In the genomic region with DNA sequence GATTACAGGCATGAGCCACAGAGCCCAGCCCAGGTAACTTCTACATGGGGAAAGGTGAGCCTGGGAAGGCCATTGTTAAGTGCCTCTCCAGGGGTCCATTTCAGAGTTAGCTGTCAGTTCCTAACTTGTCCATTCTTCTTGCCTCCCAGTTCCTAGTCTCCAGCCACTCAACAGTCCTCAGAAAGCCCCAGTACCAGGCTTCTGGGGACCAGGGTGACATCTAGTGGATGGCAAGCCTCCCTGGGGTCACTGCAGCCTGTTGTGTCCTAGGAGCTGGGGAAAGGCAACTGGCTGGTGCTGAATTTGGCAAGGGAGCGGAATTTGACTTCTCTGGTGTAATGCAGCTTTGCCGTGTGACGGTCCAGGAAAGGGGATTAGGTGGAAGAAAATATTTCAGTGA, we compare ENCODE assay signal across 9 cellular contexts. TPM values are rescaled to one million over a fixed set of nuclear protein-coding genes. Genes with fewer than 3 reads are reported as not detected.
DNase-seq lines count a peak whose midpoint lies in the region; ATAC-seq and TF ChIP-seq lines count a peak whose summit lies in the region.
"Had no signal": no experiment of that assay in that cellular context is flagged by ENCODE, and none has a peak within 500 bp of the region (broad histone marks: within the 10 kb centered on the region; RNA-seq: fewer than 3 reads in every experiment).

No MANE protein-coding gene starts in this region.

- H3K36me3 ChIP-seq in DND-41 (ENCODE audit: insufficient read depth, low read length) = no peaks in the 10 kb centered on the region
- H3K36me3 ChIP-seq in CD4-positive, alpha-beta memory T cell (ENCODE audit: insufficient read depth, low read length) = no peaks in the 10 kb centered on the region
- H3K36me3 ChIP-seq: upper lobe of left lung had no signal

- H3K4me3 ChIP-seq in DND-41 (ENCODE audit: low read depth in 1 of 2, low read length in 2 of 2) = no peak overlapping the region
- H3K4me3 ChIP-seq in CD4-positive, alpha-beta memory T cell (ENCODE audit: low read length in 2 of 2) = no peak overlapping the region
- H3K4me3 ChIP-seq: upper lobe of left lung had no signal

- in situ Hi-C loops in KBM-7 (cut with MboI; ENCODE audit: low pct_unique_long_range_greater_than_20kb, low sequenced_read_pairs) = no loop called here

- intact Hi-C loops in CD4-positive, alpha-beta memory T cell (cut with micrococcal nuclease) = no loop called here

- H3K9me3 Mint-ChIP-seq in activated CD8-positive, alpha-beta T cell treated with anti-CD3 and anti-CD28 coated beads, Interleukin-2, amount 10 ng/mL, durations not matched to agents 7 days and 5 days (ENCODE audit: insufficient read depth) = no peaks in the 10 kb centered on the region
- H3K9me3 Mint-ChIP-seq in activated T-cell treated with anti-CD3 and anti-CD28 coated beads, Interleukin-2, amount 50 U/mL, for 4 hours = no peaks in the 10 kb centered on the region
- peaks cover 0 to 2% (median 0%) of the 10 kb centered on the region in 8 donors for H3K9me3 Mint-ChIP-seq in CD4-positive, alpha-beta memory T cell

- H3K27ac ChIP-seq in DND-41 (ENCODE audit: low read length) = no peak overlapping the region
- no peak overlapping the region for H3K27ac ChIP-seq in CD4-positive, alpha-beta memory T cell (ENCODE audit: low read depth, low read length)
- H3K27ac ChIP-seq: upper lobe of left lung had no signal

- H3K36me3 Mint-ChIP-seq in activated CD8-positive, alpha-beta T cell treated with anti-CD3 and anti-CD28 coated beads, Interleukin-2, amount 10 ng/mL, durations not matched to agents 7 days and 5 days (ENCODE audit: low read depth) = no peaks in the 10 kb centered on the region
- no peaks in the 10 kb centered on the region for H3K36me3 Mint-ChIP-seq in activated T-cell treated with anti-CD3 and anti-CD28 coated beads, Interleukin-2, amount 50 U/mL, for 4 hours (ENCODE audit: insufficient read depth)
- no peaks in the 10 kb centered on the region for H3K36me3 Mint-ChIP-seq in CD4-positive, alpha-beta memory T cell

- POLR2A ChIA-PET in activated CD8-positive, alpha-beta T cell treated with anti-CD3 and anti-CD28 coated beads, Interleukin-2, amount 10 ng/mL, durations not matched to agents 7 days and 5 days (lab: Charles Lee) = interaction anchor here (0.9 kb wide), 1 partner anchor 39 kb away, joined by 3 read pairs; no protein-coding TSS in a partner anchor
- POLR2A ChIA-PET in CD4-positive, alpha-beta memory T cell (lab: Charles Lee; ENCODE audit: partially characterized antibody) = interaction anchor here (1.5 to 2.6 kb wide), 2 partner anchors 11 to 29 kb away, joined by 3 to 7 read pairs; partner anchors contain the start of gene PLAAT4

- no peaks in the 10 kb centered on the region for H3K27me3 Mint-ChIP-seq in activated CD8-positive, alpha-beta T cell treated with anti-CD3 and anti-CD28 coated beads, Interleukin-2, amount 10 ng/mL, durations not matched to agents 7 days and 5 days (ENCODE audit: low read depth)
- H3K27me3 Mint-ChIP-seq in activated T-cell treated with anti-CD3 and anti-CD28 coated beads, Interleukin-2, amount 50 U/mL, for 4 hours (ENCODE audit: low read depth) = no peaks in the 10 kb centered on the region
- no peaks in the 10 kb centered on the region for H3K27me3 Mint-ChIP-seq in CD4-positive, alpha-beta memory T cell

- no peak overlapping the region for H3K9ac ChIP-seq in DND-41 (ENCODE audit: low read depth, low read length)

- H3K79me2 ChIP-seq in DND-41 (ENCODE audit: insufficient read depth, low read length) = no peaks in the 10 kb centered on the region

- no peaks in the 10 kb centered on the region for H3K4me1 ChIP-seq in DND-41 (ENCODE audit: insufficient read depth, low read length)
- H3K4me1 ChIP-seq in CD4-positive, alpha-beta memory T cell (ENCODE audit: insufficient read depth, low read length) = peaks cover 13% of the 10 kb centered on the region

- no peak overlapping the region for H2AFZ ChIP-seq in DND-41 (ENCODE audit: low read depth, low read length)

- CTCF ChIA-PET in activated CD8-positive, alpha-beta T cell treated with anti-CD3 and anti-CD28 coated beads, Interleukin-2, amount 10 ng/mL, durations not matched to agents 7 days and 5 days (lab: Charles Lee) = interaction anchor here (0.6 to 5.2 kb wide), 4 partner anchors 12 to 132 kb away, joined by 3 to 23 read pairs (median 5); partner anchors contain the start of gene PLAAT5
- CTCF ChIA-PET in CD4-positive, alpha-beta memory T cell (lab: Charles Lee; ENCODE audit: partially characterized antibody) = interaction anchor here (0.9 to 5.1 kb wide), 7 partner anchors 11 to 151 kb away, joined by 3 to 24 read pairs (median 5); partner anchors contain the start of gene PLAAT4

- H3K9me3 ChIP-seq in DND-41 (ENCODE audit: insufficient read depth, low read length, severe bottlenecking) = no peaks in the 10 kb centered on the region
- H3K9me3 ChIP-seq in CD4-positive, alpha-beta memory T cell (ENCODE audit: control insufficient read depth in 1 of 2, low read length in 2 of 2) = no peaks in the 10 kb centered on the region
- H3K9me3 ChIP-seq: upper lobe of left lung had no signal

- peak; percentile 16 for DNase-seq in DND-41
- DNase-seq in KBM-7 = peak; percentile 64
- DNase-seq in activated CD8-positive, alpha-beta T cell treated with anti-CD3 and anti-CD28 coated beads, Interleukin-2, amount 10 ng/mL, durations not matched to agents 7 days and 5 days = peak; percentile 34
- DNase-seq in left kidney (ENCODE audit: low read depth, low spot score) = peak; percentile 66
- DNase-seq in activated T-cell treated with anti-CD3 and anti-CD28 coated beads, Interleukin-2, amount 50 U/mL, for 4 hours = no peak
- DNase-seq in CD4-positive, alpha-beta memory T cell = no peak

- H3K27me3 ChIP-seq in DND-41 (ENCODE audit: insufficient read depth, low read length, poor library complexity) = no peaks in the 10 kb centered on the region
- H3K27me3 ChIP-seq in CD4-positive, alpha-beta memory T cell (ENCODE audit: insufficient read depth, low read length) = no peaks in the 10 kb centered on the region
- H3K27me3 ChIP-seq: upper lobe of left lung had no signal

- peaks cover 14% of the 10 kb centered on the region for H3K4me1 Mint-ChIP-seq in activated CD8-positive, alpha-beta T cell treated with anti-CD3 and anti-CD28 coated beads, Interleukin-2, amount 10 ng/mL, durations not matched to agents 7 days and 5 days (ENCODE audit: low read depth)
- H3K4me1 Mint-ChIP-seq in activated T-cell treated with anti-CD3 and anti-CD28 coated beads, Interleukin-2, amount 50 U/mL, for 4 hours (ENCODE audit: low read depth) = no peaks in the 10 kb centered on the region
- peaks cover 2 to 8% (median 3%) of the 10 kb centered on the region in 4 donors for H3K4me1 Mint-ChIP-seq in CD4-positive, alpha-beta memory T cell

- H3K4me3 Mint-ChIP-seq in activated CD8-positive, alpha-beta T cell treated with anti-CD3 and anti-CD28 coated beads, Interleukin-2, amount 10 ng/mL, durations not matched to agents 7 days and 5 days = no peak overlapping the region
- no peak overlapping the region for H3K4me3 Mint-ChIP-seq in activated T-cell treated with anti-CD3 and anti-CD28 coated beads, Interleukin-2, amount 50 U/mL, for 4 hours
- H3K4me3 Mint-ChIP-seq in CD4-positive, alpha-beta memory T cell = no peak overlapping the region

- ATAC-seq in DND-41 (ENCODE audit: insufficient read depth, low read depth) (peak; percentile 58; the same call in 2 of the 3 replicates), GM18858 (IDR thresholded peaks at IDR 0.05; ENCODE audit: unreplicated experiment) (no peak), HG02798 (IDR thresholded peaks at IDR 0.05; ENCODE audit: poor library complexity, unreplicated experiment) (no peak)
- ATAC-seq in activated CD8-positive, alpha-beta T cell treated with anti-CD3 and anti-CD28 coated beads, Interleukin-2, amount 10 ng/mL, durations not matched to agents 7 days and 5 days = no peak
- no peak for ATAC-seq in activated T-cell treated with anti-CD3 and anti-CD28 coated beads, Interleukin-2, amount 50 U/mL, for 4 hours

- no peak overlapping the region for H3K4me2 ChIP-seq in DND-41 (ENCODE audit: insufficient read depth, low read length)

- no peaks in the 10 kb centered on the region for H4K20me1 ChIP-seq in DND-41 (ENCODE audit: insufficient read depth, low read length)

- no peak overlapping the region for H3K27ac Mint-ChIP-seq in activated CD8-positive, alpha-beta T cell treated with anti-CD3 and anti-CD28 coated beads, Interleukin-2, amount 10 ng/mL, durations not matched to agents 7 days and 5 days
- H3K27ac Mint-ChIP-seq in CD4-positive, alpha-beta memory T cell = no peak overlapping the region

- peak; percentile 55 for TF ChIP-seq CTCF in DND-41 (IDR thresholded peaks at IDR 0.05; ENCODE audit: borderline replicate concordance, extremely low read depth, low read length, poor library complexity, severe bottlenecking)

RNA-seq across cellular contexts. Expression of gene LGALS12, which starts 2.1 kb away (rescaled TPM):
- total RNA-seq in activated CD8-positive, alpha-beta T cell treated with anti-CD3 and anti-CD28 coated beads, Interleukin-2, amount 10 ng/mL, durations not matched to agents 7 days and 5 days = not detected
- not detected for total RNA-seq in activated T-cell treated with anti-CD3 and anti-CD28 coated beads, Interleukin-2, amount 50 U/mL, for 4 hours
- total RNA-seq in CD4-positive, alpha-beta memory T cell = not detected
- polyA plus RNA-seq in CD4-positive, alpha-beta memory T cell = not detected

RNA-seq across cellular contexts. Expression of gene PLAAT5, which starts 17.0 kb away (rescaled TPM):
- under 1 TPM; 0.11 to 0.68 TPM for total RNA-seq in activated CD8-positive, alpha-beta T cell treated with anti-CD3 and anti-CD28 coated beads, Interleukin-2, amount 10 ng/mL, durations not matched to agents 7 days and 5 days
- total RNA-seq in activated T-cell treated with anti-CD3 and anti-CD28 coated beads, Interleukin-2, amount 50 U/mL, for 4 hours = under 1 TPM; 0.05 to 0.24 (median 0.13) TPM
- total RNA-seq in CD4-positive, alpha-beta memory T cell = not detected
- polyA plus RNA-seq in CD4-positive, alpha-beta memory T cell = not detected

RNA-seq across cellular contexts. Expression of gene PLAAT4, which starts 28.6 kb away (rescaled TPM):
- total RNA-seq in activated CD8-positive, alpha-beta T cell treated with anti-CD3 and anti-CD28 coated beads, Interleukin-2, amount 10 ng/mL, durations not matched to agents 7 days and 5 days = 10 to 100 TPM; 97.5 to 99.8 TPM
- total RNA-seq in activated T-cell treated with anti-CD3 and anti-CD28 coated beads, Interleukin-2, amount 50 U/mL, for 4 hours = 1 to 10 TPM; 5.7 to 8.0 (median 7.4) TPM
- total RNA-seq in CD4-positive, alpha-beta memory T cell = 100 to 1,000 TPM; 152 to 167 TPM
- polyA plus RNA-seq in CD4-positive, alpha-beta memory T cell = 100 to 1,000 TPM; 387 to 416 TPM

RNA-seq across cellular contexts. Expression of gene PLAAT2, which starts 55.2 kb away (rescaled TPM):
- total RNA-seq in activated CD8-positive, alpha-beta T cell treated with anti-CD3 and anti-CD28 coated beads, Interleukin-2, amount 10 ng/mL, durations not matched to agents 7 days and 5 days = under 1 TPM in 1 of 2 experiments, not detected in 1; 0.57 TPM
- total RNA-seq in activated T-cell treated with anti-CD3 and anti-CD28 coated beads, Interleukin-2, amount 50 U/mL, for 4 hours = not detected
- not detected for total RNA-seq in CD4-positive, alpha-beta memory T cell
- polyA plus RNA-seq in CD4-positive, alpha-beta memory T cell = under 1 TPM in 1 of 2 donors, not detected in 1; 0.48 TPM

Comparison
In these comparisons a context has a peak if more than half of its experiments do, and no peak if none do; other contexts are left out.
1. DNase-seq: peak in DND-41 (single experiment), KBM-7 (single experiment), activated CD8-positive, alpha-beta T cell treated with anti-CD3 and anti-CD28 coated beads, Interleukin-2, amount 10 ng/mL, durations not matched to agents 7 days and 5 days (single experiment) and left kidney (single experiment); none in activated T-cell treated with anti-CD3 and anti-CD28 coated beads, Interleukin-2, amount 50 U/mL, for 4 hours (single experiment) and CD4-positive, alpha-beta memory T cell (0 of 5).
2. RNA of gene PLAAT4, which starts 28.6 kb away (total RNA-seq): 152 to 167 TPM in CD4-positive, alpha-beta memory T cell and 97.5 to 99.8 TPM in activated CD8-positive, alpha-beta T cell treated with anti-CD3 and anti-CD28 coated beads, Interleukin-2, amount 10 ng/mL, durations not matched to agents 7 days and 5 days; 5.7 to 8.0 TPM in activated T-cell treated with anti-CD3 and anti-CD28 coated beads, Interleukin-2, amount 50 U/mL, for 4 hours; every median in the first group is over 10 times any median in the second.